Comparison of ENCODE assay signal across 13 cellular contexts in genomic region chr15:51780636-51781035, GRCh38.
"Had no signal": no experiment of that assay in that cellular context is flagged by ENCODE, and none has a peak within 500 bp of the region (broad histone marks: within the 10 kb centered on the region; RNA-seq: fewer than 3 reads in every experiment).

No MANE protein-coding gene starts in this region.

- DNase-seq: activated CD4-positive, alpha-beta T cell treated with anti-CD3 and anti-CD28 coated beads, Interleukin-2, amount 10 ng/mL, durations not matched to agents 24 days and 14 days; activated CD4-positive, CD25-positive, alpha-beta regulatory T cell; activated CD8-positive, alpha-beta memory T cell treated with anti-CD3 and anti-CD28 coated beads, Interleukin-2, amount 50 U/mL, for 48 hours; activated naive CD4-positive, alpha-beta T cell treated with Interleukin-2 at 50 U/mL for 16 hours; dorsolateral prefrontal cortex; endodermal cell; psoas muscle; stimulated activated CD4-positive, alpha-beta T cell treated with anti-CD3 and anti-CD28 coated beads, Interleukin-12 subunit alpha, Interleukin-12 subunit beta, amount 100 ng/mL, for 4 hours; stimulated activated CD4-positive, alpha-beta T cell treated with anti-CD3 and anti-CD28 coated beads, Interleukin-2, amount 100 ng/mL, for 24 hours; uterus had no signal

- H3K36me3 ChIP-seq: cardiac muscle cell, uterus had no signal

- H3K4me3 ChIP-seq: ascending aorta, cardiac muscle cell, dorsolateral prefrontal cortex, psoas muscle, uterus had no signal

- H3K4me1 ChIP-seq: ascending aorta, psoas muscle, uterus had no signal

- H3K27ac ChIP-seq: ascending aorta, cardiac muscle cell, dorsolateral prefrontal cortex, psoas muscle, uterus had no signal

- ATAC-seq: psoas muscle; stimulated activated effector memory CD8-positive, alpha-beta T cell treated with anti-CD3 and anti-CD28 coated beads, Interleukin-12 subunit alpha, Interleukin-12 subunit beta, amount 100 ng/mL, for 72 hours had no signal

- H3K27me3 ChIP-seq: ascending aorta, cardiac muscle cell, dorsolateral prefrontal cortex, uterus had no signal

- H3K9me3 ChIP-seq: ascending aorta, psoas muscle, uterus had no signal
